In genomic region chr6:30507849-30508843, GRCh38 we compare ENCODE assay signal across 11 cellular contexts. TPM values are rescaled to one million over a fixed set of nuclear protein-coding genes. Genes with fewer than 3 reads are reported as not detected.
DNase-seq lines count a peak whose midpoint lies in the region; ATAC-seq, FAIRE-seq and TF ChIP-seq lines count a peak whose summit lies in the region.
"Had no signal": no experiment of that assay in that cellular context is flagged by ENCODE, and none has a peak within 500 bp of the region (broad histone marks: within the 10 kb centered on the region; RNA-seq: fewer than 3 reads in every experiment).

No MANE protein-coding gene starts in this region.

- POLR2A ChIA-PET in CD4-positive, alpha-beta T cell (lab: Charles Lee): interaction anchor here (1.0 to 5.6 kb wide), 13 partner anchors 8 to 107 kb away, joined by 3 to 206 read pairs (median 8); partner anchors contain the start of genes GNL1 and HLA-E

- H3K36me3 ChIP-seq in Peyer's patch: no peaks in the 10 kb centered on the region
- H3K36me3 ChIP-seq in keratinocyte (ENCODE audit: control insufficient read depth in 2 of 2, extremely low read depth in 1 of 2, insufficient read depth in 2 of 2, low read length in 2 of 2): no peaks in the 10 kb centered on the region

- H3K4me1 Mint-ChIP-seq in CD4-positive, alpha-beta T cell (ENCODE audit: low read depth): peaks cover 59% of the 10 kb centered on the region

- H3K27ac ChIP-seq in CD4-positive, alpha-beta T cell (ENCODE audit: low read depth, low read length): peak overlapping the region; percentile 50
- H3K27ac ChIP-seq in Peyer's patch (peak overlapping the region; percentile 3 to 85 (median 67)), keratinocyte (ENCODE audit: control insufficient read depth, insufficient read depth, low read length) (no peak overlapping the region)

- H3K27me3 ChIP-seq in CD4-positive, alpha-beta T cell (ENCODE audit: control insufficient read depth, insufficient read depth, low read length): no peaks in the 10 kb centered on the region
- H3K27me3 ChIP-seq in Peyer's patch: no peaks in the 10 kb centered on the region
- H3K27me3 ChIP-seq in keratinocyte (ENCODE audit: control insufficient read depth, extremely low read depth, insufficient read depth, low read length): no peaks in the 10 kb centered on the region

- TF ChIP-seq CTCF in CD4-positive, alpha-beta T cell (IDR thresholded peaks at IDR 0.05): no peak
- TF ChIP-seq CTCF in Peyer's patch (IDR thresholded peaks at IDR 0.05): no peak
- no peak for TF ChIP-seq CTCF in keratinocyte (optimal IDR thresholded peaks at IDR 0.05 in 1 of 3, IDR thresholded peaks at IDR 0.05 in 1 of 3, conservative IDR thresholded peaks at IDR 0.05 in 1 of 3; ENCODE audit: extremely low read depth in 1 of 3, insufficient read depth in 2 of 3, low read length in 3 of 3)

- no peaks in the 10 kb centered on the region for H3K79me2 ChIP-seq in keratinocyte (ENCODE audit: control insufficient read depth, insufficient read depth, low read length)

- H3K4me3 Mint-ChIP-seq in CD4-positive, alpha-beta T cell: peak overlapping the region; percentile 72

- no peaks in the 10 kb centered on the region for H3K9me1 ChIP-seq in keratinocyte (ENCODE audit: control insufficient read depth, extremely low read depth, insufficient read depth, low read length)

- H3K4me1 ChIP-seq in Peyer's patch (peaks cover 0 to 24% (median 4%) of the 10 kb centered on the region in 4 donors), keratinocyte (ENCODE audit: control insufficient read depth, extremely low read depth, insufficient read depth, low read length) (peaks cover 8% of the 10 kb centered on the region)

- H3K9ac ChIP-seq in keratinocyte (ENCODE audit: control insufficient read depth, extremely low read depth, insufficient read depth, low read length): no peak overlapping the region

- FAIRE-seq in keratinocyte (lab: Jason Lieb, UNC): peak; percentile 9

- no peaks in the 10 kb centered on the region for H3K36me3 Mint-ChIP-seq in CD4-positive, alpha-beta T cell (ENCODE audit: low read depth)

- dilution Hi-C loops in keratinocyte (cut with MboI; ENCODE audit: extremely low pct_ligation_motif_present, low sequenced_read_pairs): no loop called here

- H3K4me3 ChIP-seq in Peyer's patch (no peak overlapping the region), keratinocyte (ENCODE audit: control insufficient read depth in 2 of 3, extremely low read depth in 1 of 3, insufficient read depth in 2 of 3, low read depth in 1 of 3, low read length in 3 of 3) (no peak overlapping the region)
- H3K4me3 ChIP-seq: lung had no signal

- no peak for TF ChIP-seq POLR2A in Peyer's patch (IDR thresholded peaks at IDR 0.05)

- H2AFZ ChIP-seq in keratinocyte (ENCODE audit: control insufficient read depth, low read length): no peak overlapping the region

- no peak for ATAC-seq in CD4-positive, alpha-beta T cell (ENCODE audit: poor library complexity)
- peak; percentile 59 for ATAC-seq in GM19395 (IDR thresholded peaks at IDR 0.05; ENCODE audit: unreplicated experiment)
- ATAC-seq in left lobe of liver: no peak

- CTCF ChIA-PET in CD4-positive, alpha-beta T cell (lab: Charles Lee): interaction anchor here (0.8 to 6.3 kb wide), 10 partner anchors 8 to 89 kb away, joined by 3 to 33 read pairs (median 4); no protein-coding TSS in a partner anchor

- no peak for DNase-seq in CD4-positive, alpha-beta T cell
- DNase-seq in Peyer's patch (no peak), keratinocyte (ENCODE audit: low read depth, low spot score) (no peak), NCI-H510A treated with DMSO at 0.1 percent for 48 hours (lab: John Stamatoyannopoulos, UW) (no peak), left lobe of liver (ENCODE audit: low spot score) (no peak), NCI-H2227 treated with DMSO at 0.1 percent for 48 hours (lab: John Stamatoyannopoulos, UW) (no peak), OCI-M2 (lab: John Stamatoyannopoulos, UW; ENCODE audit: unreplicated experiment) (no peak)
- DNase-seq: NCI-H1694 treated with DMSO at 0.1 percent for 48 hours; stimulated activated CD4-positive, alpha-beta T cell treated with anti-CD3 and anti-CD28 coated beads, Interleukin-12 subunit alpha, Interleukin-12 subunit beta, amount 100 ng/mL, for 4 hours had no signal

- intact Hi-C loops in CD4-positive, alpha-beta T cell (cut with DNase I, micrococcal nuclease): loop anchor here (2.0 kb wide), 2 partner anchors 13 to 17 kb away; no protein-coding TSS in a partner anchor

- H3K9me3 Mint-ChIP-seq in CD4-positive, alpha-beta T cell: no peaks in the 10 kb centered on the region

- H3K27ac Mint-ChIP-seq in CD4-positive, alpha-beta T cell: peak overlapping the region; percentile 79

- no peaks in the 10 kb centered on the region for H3K27me3 Mint-ChIP-seq in CD4-positive, alpha-beta T cell

- H3K4me2 ChIP-seq in keratinocyte (ENCODE audit: control insufficient read depth, extremely low read depth, insufficient read depth, low read depth, low read length): no peak overlapping the region

- H3K9me3 ChIP-seq in CD4-positive, alpha-beta T cell (ENCODE audit: control insufficient read depth, low read length): no peaks in the 10 kb centered on the region
- H3K9me3 ChIP-seq in Peyer's patch: no peaks in the 10 kb centered on the region
- H3K9me3 ChIP-seq in keratinocyte (ENCODE audit: control insufficient read depth, low read depth, low read length): no peaks in the 10 kb centered on the region

- no peaks in the 10 kb centered on the region for H4K20me1 ChIP-seq in keratinocyte (ENCODE audit: control insufficient read depth, extremely low read depth, insufficient read depth, low read length)

RNA-seq across cellular contexts. Expression of gene HLA-E, which starts 18.8 kb away (rescaled TPM):
- total RNA-seq in CD4-positive, alpha-beta T cell: 1,000 to 10,000 TPM; 1,136 to 1,173 TPM
- total RNA-seq in Peyer's patch (100 to 1,000 TPM; 313 to 404 (median 383) TPM), left lobe of liver (141 TPM)
- 108 to 177 TPM (median 123 TPM) in 3 replicates for polyA plus RNA-seq in keratinocyte
- polyA plus RNA-seq in keratinocyte (2011; ENCODE audit: low read depth): 103 TPM
- polyA plus RNA-seq in keratinocyte (2011; cell fraction: cytosol; rRNA removed): 77.7 and 98.8 TPM in 2 replicates
- 209 and 216 TPM in 2 replicates for polyA plus RNA-seq in keratinocyte (2011; cell fraction: nucleus; rRNA removed)
- 127 and 177 TPM in 2 replicates for polyA plus RNA-seq in keratinocyte (2012; ENCODE audit: low replicate concordance)
- 97.8 to 136 TPM (median 115 TPM) in 3 replicates for polyA minus RNA-seq in keratinocyte
- 130 TPM for polyA minus RNA-seq in keratinocyte (2011; cell fraction: cytosol; rRNA and poly(A)+ RNA removed)
- polyA minus RNA-seq in keratinocyte (2011; cell fraction: nucleus; rRNA and poly(A)+ RNA removed): 141 and 156 TPM in 2 replicates

RNA-seq across cellular contexts. Expression of gene GNL1, which starts 48.1 kb away (rescaled TPM):
- 100 to 1,000 TPM; 145 to 151 TPM for total RNA-seq in CD4-positive, alpha-beta T cell
- total RNA-seq in Peyer's patch (10 to 100 TPM; 26.6 to 40.4 (median 33.8) TPM), left lobe of liver (24.0 TPM)
- polyA plus RNA-seq in keratinocyte: 28.7 to 48.2 TPM (median 39.5 TPM) in 3 replicates
- polyA plus RNA-seq in keratinocyte (2011; ENCODE audit: low read depth): 18.9 TPM
- polyA plus RNA-seq in keratinocyte (2011; cell fraction: cytosol; rRNA removed): 26.5 and 27.8 TPM in 2 replicates
- polyA plus RNA-seq in keratinocyte (2011; cell fraction: nucleus; rRNA removed): 42.7 and 54.1 TPM in 2 replicates
- 33.2 and 40.0 TPM in 2 replicates for polyA plus RNA-seq in keratinocyte (2012; ENCODE audit: low replicate concordance)
- polyA minus RNA-seq in keratinocyte: 31.7 to 47.3 TPM (median 36.9 TPM) in 3 replicates
- polyA minus RNA-seq in keratinocyte (2011; cell fraction: cytosol; rRNA and poly(A)+ RNA removed): 28.2 TPM
- 13.8 and 28.8 TPM in 2 replicates for polyA minus RNA-seq in keratinocyte (2011; cell fraction: nucleus; rRNA and poly(A)+ RNA removed)

RNA-seq across cellular contexts. Expression of gene PRR3, which starts 48.9 kb away (rescaled TPM):
- total RNA-seq in CD4-positive, alpha-beta T cell: 10 to 100 TPM; 10.3 to 13.2 TPM
- 1 to 10 TPM; 1.7 to 9.0 (median 4.8) TPM for total RNA-seq in Peyer's patch
- polyA plus RNA-seq in keratinocyte: 5.4 to 6.4 TPM (median 6.1 TPM) in 3 replicates
- 1.1 TPM for polyA plus RNA-seq in keratinocyte (2011; ENCODE audit: low read depth)
- 3.5 and 4.5 TPM in 2 replicates for polyA plus RNA-seq in keratinocyte (2011; cell fraction: cytosol; rRNA removed)
- polyA plus RNA-seq in keratinocyte (2011; cell fraction: nucleus; rRNA removed): 6.2 and 7.6 TPM in 2 replicates
- 3.2 and 3.7 TPM in 2 replicates for polyA plus RNA-seq in keratinocyte (2012; ENCODE audit: low replicate concordance)
- 3.3 to 6.2 TPM (median 3.8 TPM) in 3 replicates for polyA minus RNA-seq in keratinocyte
- 1.7 TPM for polyA minus RNA-seq in keratinocyte (2011; cell fraction: cytosol; rRNA and poly(A)+ RNA removed)
- 1.2 and 3.3 TPM in 2 replicates for polyA minus RNA-seq in keratinocyte (2011; cell fraction: nucleus; rRNA and poly(A)+ RNA removed)
- 2.3 TPM for total RNA-seq in left lobe of liver
